Comparison of ENCODE assay signal across 1 cellular context in the genomic region with DNA sequence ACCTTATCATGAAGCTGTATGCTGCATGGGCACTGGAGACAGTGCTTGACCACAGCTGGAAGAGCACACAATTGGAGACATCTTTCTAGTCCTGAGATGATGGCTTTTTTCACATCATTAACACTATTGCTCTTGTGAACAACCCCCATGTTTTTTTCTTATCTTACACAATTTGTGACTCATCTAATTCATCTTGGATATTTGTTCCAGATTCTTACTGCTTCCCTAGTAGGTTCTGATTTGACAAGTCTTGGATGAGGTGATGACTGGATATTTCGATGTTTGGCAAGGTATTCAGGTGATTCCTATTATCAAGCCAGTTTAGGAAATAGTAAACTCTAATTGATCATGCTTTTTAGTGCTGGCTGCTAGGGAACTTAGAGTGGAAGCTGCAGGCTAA.
TF ChIP-seq lines count a peak whose summit lies in the region.

No MANE protein-coding gene starts in this region.

TF ChIP-seq in SK-N-SH, 30 proteins besides CTCF, POLR2A, EP300 and RAD21:
- TF ChIP-seq JUND (IDR thresholded peaks at IDR 0.05) = no peak
- no peak for TF ChIP-seq ELF1 (IDR thresholded peaks at IDR 0.05)
- no peak for TF ChIP-seq RXRA (IDR thresholded peaks at IDR 0.05; ENCODE audit: borderline replicate concordance, low read depth)
- no peak for TF ChIP-seq RCOR1 (IDR thresholded peaks at IDR 0.05; ENCODE audit: low read length)
- TF ChIP-seq TEAD4 (IDR thresholded peaks at IDR 0.05; ENCODE audit: borderline replicate concordance, insufficient read depth) = no peak
- TF ChIP-seq SMC3 (IDR thresholded peaks at IDR 0.05; ENCODE audit: low read depth, low read length) = no peak
- TF ChIP-seq EZH2phosphoT487 (IDR thresholded peaks at IDR 0.05; ENCODE audit: borderline replicate concordance, low read depth) = no peak
- TF ChIP-seq CHD2 (IDR thresholded peaks at IDR 0.05; ENCODE audit: low read length, partially characterized antibody) = no peak
- TF ChIP-seq GATA2 (CRISPR knock-in tag; IDR thresholded peaks at IDR 0.05) = no peak
- TF ChIP-seq FOXM1 (IDR thresholded peaks at IDR 0.05; ENCODE audit: low read depth) = no peak
- TF ChIP-seq, protein P1, sequence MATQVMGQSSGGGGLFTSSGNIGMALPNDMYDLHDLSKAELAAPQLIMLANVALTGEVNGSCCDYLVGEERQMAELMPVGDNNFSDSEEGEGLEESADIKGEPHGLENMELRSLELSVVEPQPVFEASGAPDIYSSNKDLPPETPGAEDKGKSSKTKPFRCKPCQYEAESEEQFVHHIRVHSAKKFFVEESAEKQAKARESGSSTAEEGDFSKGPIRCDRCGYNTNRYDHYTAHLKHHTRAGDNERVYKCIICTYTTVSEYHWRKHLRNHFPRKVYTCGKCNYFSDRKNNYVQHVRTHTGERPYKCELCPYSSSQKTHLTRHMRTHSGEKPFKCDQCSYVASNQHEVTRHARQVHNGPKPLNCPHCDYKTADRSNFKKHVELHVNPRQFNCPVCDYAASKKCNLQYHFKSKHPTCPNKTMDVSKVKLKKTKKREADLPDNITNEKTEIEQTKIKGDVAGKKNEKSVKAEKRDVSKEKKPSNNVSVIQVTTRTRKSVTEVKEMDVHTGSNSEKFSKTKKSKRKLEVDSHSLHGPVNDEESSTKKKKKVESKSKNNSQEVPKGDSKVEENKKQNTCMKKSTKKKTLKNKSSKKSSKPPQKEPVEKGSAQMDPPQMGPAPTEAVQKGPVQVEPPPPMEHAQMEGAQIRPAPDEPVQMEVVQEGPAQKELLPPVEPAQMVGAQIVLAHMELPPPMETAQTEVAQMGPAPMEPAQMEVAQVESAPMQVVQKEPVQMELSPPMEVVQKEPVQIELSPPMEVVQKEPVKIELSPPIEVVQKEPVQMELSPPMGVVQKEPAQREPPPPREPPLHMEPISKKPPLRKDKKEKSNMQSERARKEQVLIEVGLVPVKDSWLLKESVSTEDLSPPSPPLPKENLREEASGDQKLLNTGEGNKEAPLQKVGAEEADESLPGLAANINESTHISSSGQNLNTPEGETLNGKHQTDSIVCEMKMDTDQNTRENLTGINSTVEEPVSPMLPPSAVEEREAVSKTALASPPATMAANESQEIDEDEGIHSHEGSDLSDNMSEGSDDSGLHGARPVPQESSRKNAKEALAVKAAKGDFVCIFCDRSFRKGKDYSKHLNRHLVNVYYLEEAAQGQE (IDR thresholded peaks at IDR 0.05; ENCODE audit: low read depth, low read length) = no peak
- TF ChIP-seq TCF12 (IDR thresholded peaks at IDR 0.05) = no peak
- TF ChIP-seq, protein P2, sequence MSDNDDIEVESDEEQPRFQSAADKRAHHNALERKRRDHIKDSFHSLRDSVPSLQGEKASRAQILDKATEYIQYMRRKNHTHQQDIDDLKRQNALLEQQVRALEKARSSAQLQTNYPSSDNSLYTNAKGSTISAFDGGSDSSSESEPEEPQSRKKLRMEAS (IDR thresholded peaks at IDR 0.05; ENCODE audit: low read depth) = no peak
- no peak for TF ChIP-seq NFIC (IDR thresholded peaks at IDR 0.05; ENCODE audit: borderline replicate concordance)
- TF ChIP-seq YY1 (IDR thresholded peaks at IDR 0.05; ENCODE audit: low read depth) = no peak
- TF ChIP-seq MXI1 (IDR thresholded peaks at IDR 0.05; ENCODE audit: low read depth, low read length) = no peak
